26 cellular contexts compared by ENCODE assay signal in genomic region chr20:11978496-11978895, GRCh38.
"Had no signal": no experiment of that assay in that cellular context is flagged by ENCODE, and none has a peak within 500 bp of the region (broad histone marks: within the 10 kb centered on the region; RNA-seq: fewer than 3 reads in every experiment).

No MANE protein-coding gene starts in this region.

- H3K36me3 ChIP-seq: ascending aorta had no signal

- DNase-seq: activated B cell treated with CpG ODN at 0.5 μM for 24 hours; activated CD4-positive, alpha-beta T cell treated with anti-CD3 and anti-CD28 coated beads for 1 hour; activated CD4-positive, alpha-beta T cell treated with anti-CD3 and anti-CD28 coated beads, Interleukin-2, amount 10 ng/mL, durations not matched to agents 24 days and 14 days; activated CD4-positive, alpha-beta T cell treated with anti-CD3 and anti-CD28 coated beads, Interleukin-2, amount 50 U/mL, for 48 hours; activated CD8-positive, alpha-beta memory T cell treated with anti-CD3 and anti-CD28 coated beads, Interleukin-2, amount 10 ng/mL, durations not matched to agents 7 days and 5 days; activated effector memory CD4-positive, alpha-beta T cell treated with Interleukin-2 at 50 U/mL for 16 hours; activated naive CD4-positive, alpha-beta T cell treated with Interleukin-2 at 50 U/mL for 16 hours; activated naive CD8-positive, alpha-beta T cell treated with anti-CD3 and anti-CD28 coated beads, Interleukin-2, amount 50 U/mL, for 24 hours; activated T-cell treated with anti-CD3 and anti-CD28 coated beads, Interleukin-2, amount 50 U/mL, for 24 hours; amniotic stem cell; body of pancreas; central memory CD4-positive, alpha-beta T cell; Kasumi-1; NCI-H1105; NCI-H1436; NCI-H1694 treated with DMSO at 0.1 percent for 48 hours; NCI-H2029 treated with DMSO at 0.1 percent for 48 hours; NCI-H2227 treated with DMSO at 0.1 percent for 48 hours; PC-9; SHP77 treated with DMSO at 0.1 percent for 48 hours; T-helper 17 cell; T-helper 9 cell had no signal

- H3K4me3 ChIP-seq: ascending aorta, body of pancreas, coronary artery, PC-9 had no signal

- FAIRE-seq: bronchial epithelial cell, TTC549 had no signal

- H3K27me3 ChIP-seq: ascending aorta, body of pancreas had no signal

- H3K4me2 ChIP-seq: PC-9 had no signal

- H3K4me1 ChIP-seq: ascending aorta had no signal

- H3K27ac ChIP-seq: ascending aorta, body of pancreas, coronary artery, PC-9 had no signal

- H2AFZ ChIP-seq: PC-9 had no signal
